Comparison of ENCODE assay signal across 17 cellular contexts in genomic region chr17:21016826-21017225, GRCh38. TPM values are rescaled to one million over a fixed set of nuclear protein-coding genes. Genes with fewer than 3 reads are reported as not detected.
DNase-seq lines count a peak whose midpoint lies in the region; ATAC-seq and TF ChIP-seq lines count a peak whose summit lies in the region.
"Had no signal": no experiment of that assay in that cellular context is flagged by ENCODE, and none has a peak within 500 bp of the region (broad histone marks: within the 10 kb centered on the region; RNA-seq: fewer than 3 reads in every experiment).

No MANE protein-coding gene starts in this region.

- peaks cover 59% of the 10 kb centered on the region for H3K36me3 Mint-ChIP-seq in activated naive CD4-positive, alpha-beta T cell treated with anti-CD3 and anti-CD28 coated beads for 36 hours (ENCODE audit: low read depth)
- H3K36me3 Mint-ChIP-seq in activated T-helper 17 cell treated with anti-CD3 and anti-CD28 coated beads, Interleukin-2, amount 50 U/mL, for 72 hours (ENCODE audit: low read depth) = peaks cover 100% of the 10 kb centered on the region

- no peak for DNase-seq in activated naive CD4-positive, alpha-beta T cell treated with anti-CD3 and anti-CD28 coated beads for 36 hours
- DNase-seq in activated naive CD4-positive, alpha-beta T cell treated with Interleukin-2 at 50 U/mL for 16 hours = no peak
- no peak for DNase-seq in trophoblast cell
- DNase-seq in activated CD8-positive, alpha-beta memory T cell treated with anti-CD3 and anti-CD28 coated beads for 24 hours = no peak
- DNase-seq: BE2C; C1 segment of cervical spinal cord; CD4-positive, CD25-positive, alpha-beta regulatory T cell; CD8-positive, alpha-beta memory T cell; COR-L47; DMS 273 treated with DMSO at 0.1 percent for 48 hours; DMS53; DND-41; EL had no signal

- H3K4me1 Mint-ChIP-seq in activated naive CD4-positive, alpha-beta T cell treated with anti-CD3 and anti-CD28 coated beads for 36 hours (ENCODE audit: low read depth) = peaks cover 11% of the 10 kb centered on the region
- H3K4me1 Mint-ChIP-seq in activated T-helper 17 cell treated with anti-CD3 and anti-CD28 coated beads, Interleukin-2, amount 50 U/mL, for 72 hours = peaks cover 8% of the 10 kb centered on the region

- H3K27ac Mint-ChIP-seq in activated naive CD4-positive, alpha-beta T cell treated with anti-CD3 and anti-CD28 coated beads for 36 hours = peak overlapping the region; percentile 53
- peak overlapping the region; percentile 61 for H3K27ac Mint-ChIP-seq in activated T-helper 17 cell treated with anti-CD3 and anti-CD28 coated beads, Interleukin-2, amount 50 U/mL, for 72 hours

- no peaks in the 10 kb centered on the region for H3K27me3 Mint-ChIP-seq in activated naive CD4-positive, alpha-beta T cell treated with anti-CD3 and anti-CD28 coated beads for 36 hours (ENCODE audit: low read depth)
- H3K27me3 Mint-ChIP-seq in activated T-helper 17 cell treated with anti-CD3 and anti-CD28 coated beads, Interleukin-2, amount 50 U/mL, for 72 hours = no peaks in the 10 kb centered on the region
- H3K27me3 Mint-ChIP-seq: CD4-positive, CD25-positive, alpha-beta regulatory T cell; CD8-positive, alpha-beta memory T cell had no signal

- H3K14ac ChIP-seq in trophoblast cell (ENCODE audit: low read length) = no peak overlapping the region

- H2BK120ac ChIP-seq in trophoblast cell (ENCODE audit: insufficient read depth, low read length, poor library complexity) = no peak overlapping the region

- H3K4me3 ChIP-seq in trophoblast cell (ENCODE audit: low read depth, low read length) = peak overlapping the region; percentile 20
- H3K4me3 ChIP-seq: GM12878, HAP-1 had no signal

- H2BK5ac ChIP-seq in trophoblast cell (ENCODE audit: low read depth, low read length, poor library complexity) = no peak overlapping the region

- WGBS in trophoblast cell (ENCODE audit: extremely low coverage, insufficient coverage, insufficient read length) = no CpG with 5 or more reads among the region's 7 CpGs

- H3K18ac ChIP-seq in trophoblast cell (ENCODE audit: low read length) = no peak overlapping the region

- intact Hi-C loops in activated naive CD4-positive, alpha-beta T cell treated with anti-CD3 and anti-CD28 coated beads for 36 hours (cut with micrococcal nuclease) = no loop called here

- no peak overlapping the region for H2BK12ac ChIP-seq in trophoblast cell (ENCODE audit: low read length)

- ATAC-seq in activated T-helper 17 cell treated with anti-CD3 and anti-CD28 coated beads, Interleukin-2, amount 50 U/mL, for 72 hours (replicated peaks) = no peak
- ATAC-seq: GM12878 had no signal

- peaks cover 5% of the 10 kb centered on the region for H3K9me3 ChIP-seq in trophoblast cell (ENCODE audit: insufficient read depth, low read depth, low read length)
- H3K9me3 ChIP-seq: BE2C, HAP-1 had no signal

- H2AFZ ChIP-seq in trophoblast cell (ENCODE audit: insufficient read depth, low read length, poor library complexity) = no peak overlapping the region

- H4K8ac ChIP-seq in trophoblast cell (ENCODE audit: low read depth, low read length) = no peak overlapping the region

- H3K4me3 Mint-ChIP-seq in activated naive CD4-positive, alpha-beta T cell treated with anti-CD3 and anti-CD28 coated beads for 36 hours = no peak overlapping the region
- H3K4me3 Mint-ChIP-seq in activated T-helper 17 cell treated with anti-CD3 and anti-CD28 coated beads, Interleukin-2, amount 50 U/mL, for 72 hours = no peak overlapping the region
- H3K4me3 Mint-ChIP-seq: CD4-positive, CD25-positive, alpha-beta regulatory T cell; CD8-positive, alpha-beta memory T cell had no signal

- no peak overlapping the region for H4K12ac ChIP-seq in trophoblast cell (ENCODE audit: low read depth, low read length)

- H2AK5ac ChIP-seq in trophoblast cell (ENCODE audit: low read length) = no peak overlapping the region

- no peaks in the 10 kb centered on the region for H3K27me3 ChIP-seq in trophoblast cell (ENCODE audit: insufficient read depth, low read length)
- H3K27me3 ChIP-seq: BE2C had no signal

- H3K23ac ChIP-seq in trophoblast cell (ENCODE audit: low read length) = no peak overlapping the region

- H3K9ac ChIP-seq in trophoblast cell (ENCODE audit: low read length) = no peak overlapping the region

- H3K4me2 ChIP-seq in trophoblast cell (ENCODE audit: low read length) = no peak overlapping the region

- H3K4ac ChIP-seq in trophoblast cell (ENCODE audit: low read depth, low read length) = peak overlapping the region; percentile 16

- no peaks in the 10 kb centered on the region for H3K4me1 ChIP-seq in trophoblast cell (ENCODE audit: control insufficient read depth in 1 of 2, insufficient read depth in 2 of 2, low read length in 2 of 2)
- H3K4me1 ChIP-seq: BE2C, HAP-1 had no signal

- no peak overlapping the region for H4K91ac ChIP-seq in trophoblast cell (ENCODE audit: low read depth, low read length)

- H3K79me1 ChIP-seq in trophoblast cell (ENCODE audit: low read length) = no peaks in the 10 kb centered on the region

- H3K36me3 ChIP-seq in trophoblast cell (ENCODE audit: control insufficient read depth in 1 of 2, insufficient read depth in 2 of 2, low read length in 2 of 2) = peaks cover 76 to 94% of the 10 kb centered on the region in 2 experiments

- CTCF ChIA-PET in activated naive CD4-positive, alpha-beta T cell treated with anti-CD3 and anti-CD28 coated beads for 36 hours (lab: Charles Lee) = no interaction called here

- no peak overlapping the region for H3K27ac ChIP-seq in trophoblast cell (ENCODE audit: low read depth, low read length)

- no peaks in the 10 kb centered on the region for H3K9me3 Mint-ChIP-seq in activated naive CD4-positive, alpha-beta T cell treated with anti-CD3 and anti-CD28 coated beads for 36 hours
- H3K9me3 Mint-ChIP-seq in activated T-helper 17 cell treated with anti-CD3 and anti-CD28 coated beads, Interleukin-2, amount 50 U/mL, for 72 hours = no peaks in the 10 kb centered on the region
- H3K9me3 Mint-ChIP-seq: CD4-positive, CD25-positive, alpha-beta regulatory T cell; CD8-positive, alpha-beta memory T cell had no signal

- peaks cover 6% of the 10 kb centered on the region for H3K79me2 ChIP-seq in trophoblast cell (ENCODE audit: control insufficient read depth, insufficient read depth, low read length, poor library complexity)

TF ChIP-seq in PFSK-1, 5 proteins besides CTCF, POLR2A, EP300 and RAD21:
- no peak for TF ChIP-seq REST (IDR thresholded peaks at IDR 0.05; ENCODE audit: insufficient read depth in 1 of 2, low read depth in 2 of 2, low read length in 2 of 2)
- TF ChIP-seq FOXP2 (optimal IDR thresholded peaks at IDR 0.05; ENCODE audit: borderline replicate concordance, extremely low read depth, extremely low read length, insufficient read depth) = no peak
- no peak for TF ChIP-seq SIN3A (IDR thresholded peaks at IDR 0.05; ENCODE audit: borderline replicate concordance, insufficient read depth, low read length)
- TF ChIP-seq POLR2AphosphoS5 (IDR thresholded peaks at IDR 0.05; ENCODE audit: low read depth, low read length) = 0 out of 2 replicates have a peak, but pooled peaks have one; percentile 1
- TF ChIP-seq TAF1 (IDR thresholded peaks at IDR 0.05; ENCODE audit: borderline replicate concordance, insufficient read depth, low read length) = no peak

RNA-seq across cellular contexts. Expression of gene USP22, which starts 26.0 kb away (rescaled TPM):
- total RNA-seq in activated naive CD4-positive, alpha-beta T cell treated with anti-CD3 and anti-CD28 coated beads for 36 hours = 100 to 1,000 TPM; 140 to 144 TPM
- 319 TPM for polyA plus RNA-seq in PFSK-1 (2012; ENCODE audit: insufficient read length, low read depth)
- total RNA-seq in activated T-helper 17 cell treated with anti-CD3 and anti-CD28 coated beads, Interleukin-2, amount 50 U/mL, for 72 hours = 100 to 1,000 TPM; 136 to 143 TPM
- polyA plus RNA-seq in trophoblast cell (2013) = 114 and 115 TPM in 2 replicates
